In the genomic region with DNA sequence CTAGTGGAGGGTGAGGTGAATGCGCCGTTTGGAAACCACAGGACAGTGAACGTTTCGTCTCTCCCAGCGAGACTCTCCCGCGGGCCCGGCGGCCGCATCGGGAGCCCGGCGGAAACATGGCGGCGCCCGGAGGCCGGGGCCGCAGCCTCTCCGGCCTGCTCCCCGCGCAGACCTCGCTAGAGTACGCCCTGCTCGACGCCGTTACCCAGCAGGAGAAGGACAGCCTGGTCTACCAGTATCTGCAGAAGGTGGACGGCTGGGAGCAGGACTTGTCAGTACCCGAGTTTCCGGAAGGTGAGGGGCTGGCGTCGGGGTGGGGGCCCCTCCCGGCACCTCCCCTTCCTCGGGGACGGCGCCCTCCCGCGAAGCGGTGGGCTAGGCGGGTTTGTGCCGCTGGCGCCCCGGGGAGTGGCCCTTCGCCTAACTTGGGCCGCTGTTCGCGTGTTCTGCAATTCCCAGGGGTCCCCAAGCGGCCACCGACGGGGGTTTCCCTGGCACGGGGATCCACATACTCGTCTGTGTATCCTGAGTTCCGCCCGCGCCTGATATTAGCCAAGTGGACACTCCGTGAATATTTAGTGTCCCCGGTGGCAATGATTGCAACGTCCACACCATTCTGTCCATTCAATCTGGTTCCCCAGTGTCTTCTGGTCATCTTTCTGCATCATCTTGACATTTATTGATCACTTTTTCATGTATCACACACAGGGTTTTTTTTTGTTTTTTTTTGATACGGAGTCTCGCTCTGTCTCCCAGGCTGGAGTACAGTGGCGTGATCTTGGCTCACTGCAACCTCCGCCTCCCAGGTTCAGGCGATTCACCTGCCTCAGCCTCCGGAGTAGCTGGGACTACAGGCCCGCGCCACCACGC, we compare ENCODE assay signal across 8 cellular contexts.
DNase-seq lines count a peak whose midpoint lies in the region; ATAC-seq and TF ChIP-seq lines count a peak whose summit lies in the region.

No MANE protein-coding gene starts in this region.

- H3K27ac Mint-ChIP-seq in central memory CD8-positive, alpha-beta T cell (ENCODE audit: low read depth): peak overlapping the region; percentile 97

- DNase-seq in KG1 (lab: John Stamatoyannopoulos, UW) (peak; percentile 71), islet precursor cell (peak; percentile 80)
- DNase-seq in central memory CD8-positive, alpha-beta T cell (ENCODE audit: low spot score in 2 of 2): peak; percentile 26
- DNase-seq in stimulated activated CD4-positive, alpha-beta T cell treated with anti-CD3 and anti-CD28 coated beads, Interleukin-12 subunit alpha, Interleukin-12 subunit beta, amount 100 ng/mL, for 48 hours (ENCODE audit: low read depth in 2 of 3, low spot score in 1 of 3): peak; percentile 10 to 32 (median 14)

- H3K9me3 ChIP-seq in ES-I3 (ENCODE audit: control insufficient read depth, insufficient read depth, low read length): no peaks in the 10 kb centered on the region

- H3K36me3 Mint-ChIP-seq in central memory CD8-positive, alpha-beta T cell (ENCODE audit: insufficient read depth): peaks cover 24% of the 10 kb centered on the region

- no peaks in the 10 kb centered on the region for H3K27me3 Mint-ChIP-seq in central memory CD8-positive, alpha-beta T cell

- peak overlapping the region; percentile 97 for H3K4me3 Mint-ChIP-seq in central memory CD8-positive, alpha-beta T cell

- no peaks in the 10 kb centered on the region for H3K4me1 ChIP-seq in ES-I3 (ENCODE audit: insufficient read depth, low read length)

- peak; percentile 20 for ATAC-seq in GM21576 (IDR thresholded peaks at IDR 0.05; ENCODE audit: unreplicated experiment)
- peak; percentile 37 for ATAC-seq in central memory CD8-positive, alpha-beta T cell (replicated peaks; ENCODE audit: extremely low read depth, poor library complexity, severe bottlenecking)
- ATAC-seq in GM18519 (IDR thresholded peaks at IDR 0.05; ENCODE audit: low FRiP score, unreplicated experiment): no peak

- peak overlapping the region; percentile 100 for H3K9ac ChIP-seq in ES-I3 (ENCODE audit: low read depth, low read length)

- 0 out of 2 replicates have a peak, but pooled peaks cover 2% of the 10 kb centered on the region for H3K36me3 ChIP-seq in ES-I3 (ENCODE audit: insufficient read depth, low read length)

- H3K9me3 Mint-ChIP-seq in central memory CD8-positive, alpha-beta T cell: no peaks in the 10 kb centered on the region

- H3K4me1 Mint-ChIP-seq in central memory CD8-positive, alpha-beta T cell: peaks cover 37% of the 10 kb centered on the region

- peak overlapping the region; percentile 97 for H3K27ac ChIP-seq in VCaP

- TF ChIP-seq CTCF in VCaP (conservative IDR thresholded peaks at IDR 0.05): peak; percentile 43

Comparison
In these comparisons a context has a peak if more than half of its experiments do, and no peak if none do; other contexts are left out.
1. DNase-seq: peak in every context shown above with its lines; median percentile 80 in islet precursor cell; 71 in KG1; 26 in central memory CD8-positive, alpha-beta T cell; 14 in stimulated activated CD4-positive, alpha-beta T cell treated with anti-CD3 and anti-CD28 coated beads, Interleukin-12 subunit alpha, Interleukin-12 subunit beta, amount 100 ng/mL, for 48 hours.